ENCODE assay signal across 20 cellular contexts in the genomic region with DNA sequence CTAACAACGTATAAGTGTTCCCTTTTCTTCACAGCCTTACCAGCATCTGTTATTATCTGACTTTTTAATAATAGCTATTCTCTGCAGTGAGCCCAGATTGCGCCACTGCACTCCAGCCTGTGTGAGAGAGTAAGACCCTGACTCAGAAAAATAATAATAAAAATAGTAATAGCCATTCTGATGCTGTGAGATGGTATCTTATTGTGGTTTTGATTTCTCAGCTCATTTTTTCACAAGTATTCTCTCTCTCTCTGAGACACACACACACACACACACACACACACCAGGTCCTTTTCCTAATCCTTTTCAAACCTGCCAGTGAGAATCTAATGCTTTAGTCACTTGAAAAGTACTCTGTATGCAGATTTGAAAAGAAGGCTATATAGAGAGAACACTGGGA.
"Had no signal": no experiment of that assay in that cellular context is flagged by ENCODE, and none has a peak within 500 bp of the region (broad histone marks: within the 10 kb centered on the region; RNA-seq: fewer than 3 reads in every experiment).

No MANE protein-coding gene starts in this region.

- H3K4me2 ChIP-seq: hepatocyte had no signal

- ATAC-seq: left colon; left ventricle myocardium superior; naive thymus-derived CD4-positive, alpha-beta T cell; sciatic nerve; stimulated activated naive B cell treated with anti-CD40 and anti-IgM and Interleukin-4, amounts not matched to agents 10 μg/mL and 1 μg/mL and 100 μg/mL, for 72 hours; stimulated activated naive CD8-positive, alpha-beta T cell treated with anti-CD3 and anti-CD28 coated beads, Interleukin-15, amount 100 ng/mL, for 72 hours had no signal

- H3K27ac ChIP-seq: colonic mucosa, esophagus squamous epithelium, hepatocyte, skin epidermis, testis, tibial nerve had no signal

- H3K36me3 ChIP-seq: colonic mucosa, esophagus squamous epithelium, tibial nerve had no signal

- H3K27me3 ChIP-seq: colonic mucosa, esophagus squamous epithelium, hepatocyte, testis, tibial nerve had no signal

- H3K4me1 ChIP-seq: colonic mucosa, esophagus squamous epithelium, testis, tibial nerve had no signal

- DNase-seq: colonic mucosa; dermis blood vessel endothelial cell; esophagus squamous epithelium; foreskin melanocyte; head of caudate nucleus; left colon; left ventricle myocardium superior; mesendoderm; naive thymus-derived CD4-positive, alpha-beta T cell; nephron progenitor cell; stimulated activated CD4-positive, alpha-beta T cell treated with anti-CD3 and anti-CD28 coated beads, Interleukin-2, amount 100 ng/mL, for 24 hours; stimulated activated CD4-positive, alpha-beta T cell treated with anti-CD3 and anti-CD28 coated beads, Interleukin-4, amount 100 ng/mL, for 4 hours; stimulated activated naive B cell treated with anti-CD40 and anti-IgM and Interleukin-4, amounts not matched to agents 10 μg/mL and 1 μg/mL and 100 μg/mL, for 72 hours; stimulated activated naive CD8-positive, alpha-beta T cell treated with anti-CD3 and anti-CD28 coated beads, Interleukin-15, amount 100 ng/mL, for 72 hours; testis had no signal

- H3K9me3 ChIP-seq: colonic mucosa, esophagus squamous epithelium, testis had no signal

- H3K4me3 ChIP-seq: colonic mucosa, esophagus squamous epithelium, hepatocyte, lung, skin epidermis, testis, tibial nerve had no signal

- H2AFZ ChIP-seq: hepatocyte had no signal
